ENCODE assay signal across 14 cellular contexts in the genomic region with DNA sequence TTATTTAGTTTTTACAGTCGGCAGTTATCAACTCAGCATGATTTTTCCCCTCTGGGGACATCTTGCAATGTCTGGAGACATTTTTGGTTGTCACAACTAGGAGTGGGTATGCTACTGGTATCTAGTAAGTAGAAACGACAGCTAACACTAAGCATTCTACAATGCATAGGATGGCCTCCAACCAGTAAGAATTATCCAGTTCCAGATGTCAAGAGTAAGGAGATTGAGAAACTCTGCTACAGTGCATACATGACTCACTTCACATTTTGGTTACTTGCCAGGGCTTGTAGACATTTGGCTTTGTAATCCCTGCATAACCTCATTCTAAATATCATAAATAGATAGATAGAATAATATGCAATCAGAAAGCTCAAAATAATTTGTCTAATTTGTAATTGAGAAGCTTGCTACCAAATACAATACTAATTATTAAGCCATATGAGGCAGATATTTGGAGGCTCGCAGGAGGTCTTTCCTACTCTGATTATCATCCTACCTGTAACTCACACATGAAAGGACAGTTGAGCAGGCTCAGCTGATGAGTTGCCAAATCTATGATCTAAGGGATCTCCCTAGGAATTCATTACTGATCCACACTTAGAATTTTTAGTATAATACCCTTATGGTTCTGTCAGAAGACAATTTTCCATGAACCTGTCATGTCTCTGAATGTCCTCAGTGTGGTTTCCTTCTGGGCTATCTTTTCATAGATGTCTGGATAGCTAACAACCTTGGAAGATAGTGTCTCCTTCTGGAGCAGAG.
A peak's percentile ranks its signal among the peaks of the same experiment; 100 is the strongest.
DNase-seq lines count a peak whose midpoint lies in the region; ATAC-seq and TF ChIP-seq lines count a peak whose summit lies in the region.
"Had no signal": no experiment of that assay in that cellular context is flagged by ENCODE, and none has a peak within 500 bp of the region (broad histone marks: within the 10 kb centered on the region; RNA-seq: fewer than 3 reads in every experiment).

No MANE protein-coding gene starts in this region.

- no peak for TF ChIP-seq CTCF in retinal pigment epithelial cell (conservative IDR thresholded peaks at IDR 0.05; ENCODE audit: low read depth, low read length)

- no peak for ATAC-seq in GM21381 (IDR thresholded peaks at IDR 0.05; ENCODE audit: unreplicated experiment)
- ATAC-seq in GM18868 (IDR thresholded peaks at IDR 0.05; ENCODE audit: unreplicated experiment), result no peak
- ATAC-seq: lower lobe of right lung; stimulated activated naive CD8-positive, alpha-beta T cell treated with anti-CD3 and anti-CD28 coated beads, Interleukin-15, amount 100 ng/mL, for 72 hours had no signal

- H3K4me3 ChIP-seq in retinal pigment epithelial cell (ENCODE audit: low read length), result no peak overlapping the region
- H3K4me3 ChIP-seq: lower lobe of right lung had no signal

- DNase-seq in GM03348 (ENCODE audit: low spot score) (peak; percentile 69), NCI-H226 (peak; percentile 87), dermis blood vessel endothelial cell (peak; percentile 2), retinal pigment epithelial cell (ENCODE audit: low read depth) (peak; percentile 75)
- no peak for DNase-seq in stimulated activated CD4-positive, alpha-beta T cell treated with anti-CD3 and anti-CD28 coated beads, Interleukin-1b, Interleukin-23, amount 100 ng/mL, for 48 hours
- DNase-seq: activated CD4-positive, alpha-beta memory T cell treated with anti-CD3 and anti-CD28 coated beads for 36 hours; activated gamma-delta T cell; glutamatergic neuron; lower lobe of right lung; NCI-H1105; stimulated activated naive CD8-positive, alpha-beta T cell treated with anti-CD3 and anti-CD28 coated beads, Interleukin-15, amount 100 ng/mL, for 72 hours; T-helper 1 cell had no signal
